ENCODE assay signal across 9 cellular contexts in the genomic region with DNA sequence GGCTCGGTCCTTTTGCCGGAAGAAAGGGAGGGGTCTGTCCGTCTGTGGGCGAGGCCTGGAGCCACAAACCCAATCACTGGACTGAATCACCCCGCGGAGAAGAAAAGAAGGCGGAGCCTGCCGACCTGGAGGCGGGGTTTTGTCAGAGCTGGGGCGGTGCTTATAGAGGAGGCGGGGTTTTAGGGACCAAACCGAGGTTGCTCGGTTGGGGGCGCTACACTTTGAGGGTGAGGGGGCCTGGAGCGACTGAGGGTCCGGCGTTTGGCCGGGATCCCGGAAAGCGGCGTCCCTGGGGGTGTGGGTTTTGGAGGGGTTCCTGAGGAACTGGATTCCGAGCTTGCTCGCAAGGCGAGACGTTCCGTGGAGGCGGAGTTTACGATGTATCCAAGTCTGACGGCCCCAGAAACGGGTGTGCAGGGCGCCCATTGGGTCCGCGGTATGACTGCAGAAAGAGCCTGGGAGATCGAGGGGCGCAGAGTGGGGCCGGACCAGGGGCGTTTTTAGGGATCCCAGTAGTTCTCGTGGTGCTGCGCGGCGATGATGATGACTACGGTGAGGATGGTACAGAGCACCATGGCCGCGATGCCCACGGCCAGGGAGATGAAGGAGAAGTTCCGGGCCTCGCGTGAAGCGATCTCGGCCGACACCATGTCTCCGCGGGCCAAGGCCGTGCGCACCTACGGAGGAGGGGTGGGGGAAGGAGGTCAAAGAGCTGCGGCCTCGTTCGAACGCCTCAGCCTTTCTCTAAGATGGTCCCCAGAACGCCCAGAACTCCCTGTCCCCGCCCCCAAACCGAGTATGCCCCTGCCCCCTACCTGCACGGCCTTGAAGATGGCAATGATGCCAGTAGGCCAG. TPM values are rescaled to one million over a fixed set of nuclear protein-coding genes. Genes with fewer than 3 reads are reported as not detected.
DNase-seq lines count a peak whose midpoint lies in the region; ATAC-seq, FAIRE-seq and TF ChIP-seq lines count a peak whose summit lies in the region.
"Had no signal": no experiment of that assay in that cellular context is flagged by ENCODE, and none has a peak within 500 bp of the region (broad histone marks: within the 10 kb centered on the region; RNA-seq: fewer than 3 reads in every experiment).

No MANE protein-coding gene starts in this region.

- H3K9me3 Mint-ChIP-seq in Calu3 (ENCODE audit: low read depth, unreplicated experiment) (peaks cover 2% of the 10 kb centered on the region), osteocyte (ENCODE audit: unreplicated experiment) (no peaks in the 10 kb centered on the region)
- H3K9me3 Mint-ChIP-seq in activated CD8-positive, alpha-beta T cell treated with anti-CD3 and anti-CD28 coated beads for 36 hours = no peaks in the 10 kb centered on the region

- peaks cover 25% of the 10 kb centered on the region for H3K4me1 Mint-ChIP-seq in Calu3 (ENCODE audit: low read depth, unreplicated experiment)
- peaks cover 44% of the 10 kb centered on the region for H3K4me1 Mint-ChIP-seq in activated CD8-positive, alpha-beta T cell treated with anti-CD3 and anti-CD28 coated beads for 36 hours (ENCODE audit: low read depth)
- H3K4me1 Mint-ChIP-seq in osteocyte (ENCODE audit: unreplicated experiment) = peaks cover 22% of the 10 kb centered on the region

- H3K4me3 Mint-ChIP-seq in Calu3 (ENCODE audit: low read depth, unreplicated experiment) (no peak overlapping the region), osteocyte (ENCODE audit: unreplicated experiment) (no peak overlapping the region)
- peak overlapping the region; percentile 78 for H3K4me3 Mint-ChIP-seq in activated CD8-positive, alpha-beta T cell treated with anti-CD3 and anti-CD28 coated beads for 36 hours

- no peak overlapping the region; the same call in 1 of the 2 replicates for H2BK12ac ChIP-seq in H1 (ENCODE audit: low read depth, low read length)

- peak overlapping the region; percentile 32; the same call in 1 of the 2 replicates for H3K18ac ChIP-seq in H1 (ENCODE audit: extremely low read depth, low read length)

- no peak overlapping the region for H2BK20ac ChIP-seq in H1 (ENCODE audit: low read length)

- H3K27ac ChIP-seq in H1 (ENCODE audit: low read depth, low read length) = no peak overlapping the region
- no peak overlapping the region for H3K27ac ChIP-seq in thymus (ENCODE audit: low read depth)
- H3K27ac ChIP-seq: tibial artery had no signal

- H3K9ac ChIP-seq in H1 (replicated peaks in 1 of 4; ENCODE audit: extremely low read depth in 1 of 4, low read depth in 3 of 4, low read length in 3 of 4) = peak overlapping the region in 3 of 4 experiments; percentile 33 to 47 (median 34); a peak in 1 of 7 replicates

- H3K4me2 ChIP-seq in H1 (ENCODE audit: insufficient read depth in 1 of 2, low read depth in 2 of 2, low read length in 2 of 2) = peak overlapping the region; percentile 94 to 100

- H4K20me1 ChIP-seq in H1 (replicated peaks in 1 of 2; ENCODE audit: control insufficient read depth in 1 of 2, insufficient read depth in 2 of 2, low read length in 2 of 2) = no peaks in the 10 kb centered on the region

- WGBS in H1 (ENCODE audit: extremely low coverage in 1 of 2, insufficient coverage in 1 of 2, insufficient read length in 1 of 2, insufficient replicate concordance in 2 of 2, low coverage in 1 of 2, low lambda C conversion rate in 2 of 2, missing lambda C conversion rate in 1 of 2), 2 experiments = 3% methylated on average over 60 of the region's 64 CpGs; no CpG with 5 or more reads in 1 of the 2 experiments
- 17% methylated on average over 64 of the region's 64 CpGs for WGBS in thymus

- no peak overlapping the region for H3K4ac ChIP-seq in H1 (replicated peaks; ENCODE audit: insufficient read length, low read depth, low read length)

- CTCF ChIA-PET in Calu3 (lab: Charles Lee) = no interaction called here
- CTCF ChIA-PET in activated CD8-positive, alpha-beta T cell treated with anti-CD3 and anti-CD28 coated beads for 36 hours (lab: Charles Lee) = interaction anchor here (0.6 to 3.7 kb wide), 8 partner anchors 9 to 689 kb away, joined by 3 to 21 read pairs (median 4); partner anchors contain the start of genes ATF6B and TAP2
- CTCF ChIA-PET in H1 (lab: Charles Lee; ENCODE audit: partially characterized antibody) = interaction anchor here (0.8 to 4.7 kb wide), 17 partner anchors 13 to 265 kb away, joined by 3 to 23 read pairs (median 4); partner anchors contain the start of genes ATF6B, GPSM3 and PBX2

- no peak overlapping the region for H2BK120ac ChIP-seq in H1 (replicated peaks; ENCODE audit: low read depth, low read length)

- no peak for FAIRE-seq in H1 (lab: Jason Lieb, UNC)

- TF ChIP-seq POLR2A in H1 (IDR thresholded peaks at IDR 0.05; ENCODE audit: control extremely low read depth in 1 of 2, low read depth in 2 of 2, low read length in 2 of 2) = no peak; a peak in 1 of 3 replicates

- DNase-seq in Calu3 (no peak), H1 (ENCODE audit: low read depth in 1 of 2, low spot score in 2 of 2) (peak; percentile 72 to 90), omental fat pad (ENCODE audit: low spot score) (peak; percentile 46), NCI-H1436 treated with DMSO at 0.1 percent for 48 hours (lab: John Stamatoyannopoulos, UW) (no peak), osteocyte (ENCODE audit: extremely low spot score, unreplicated experiment) (no peak)
- peak; percentile 87 for DNase-seq in activated CD8-positive, alpha-beta T cell treated with anti-CD3 and anti-CD28 coated beads for 36 hours

- TF ChIP-seq RAD21 in H1 (IDR thresholded peaks at IDR 0.05 in 1 of 2, conservative IDR thresholded peaks at IDR 0.05 in 1 of 2; ENCODE audit: low read depth in 2 of 2, low read length in 2 of 2) = no peak; a peak in 1 of 4 replicates

- no peak overlapping the region for H4K91ac ChIP-seq in H1 (replicated peaks; ENCODE audit: insufficient read length, low read length)

- H2AFZ ChIP-seq in H1 (ENCODE audit: low read length) = peak overlapping the region; percentile 67; the same call in 1 of the 2 replicates

- no peak overlapping the region; the same call in 1 of the 2 replicates for H2BK15ac ChIP-seq in H1 (ENCODE audit: low read length)

- peak overlapping the region; percentile 85; the same call in 1 of the 2 replicates for H4K8ac ChIP-seq in H1 (ENCODE audit: extremely low read depth, insufficient read depth, low read length)

- H2BK5ac ChIP-seq in H1 (ENCODE audit: low read depth, low read length) = no peak overlapping the region

- H2AK5ac ChIP-seq in H1 (ENCODE audit: low read depth, low read length) = no peak overlapping the region

- intact Hi-C loops in Calu3 (cut with micrococcal nuclease; ENCODE audit: unreplicated experiment) = no loop called here
- intact Hi-C loops in activated CD8-positive, alpha-beta T cell treated with anti-CD3 and anti-CD28 coated beads for 36 hours (cut with micrococcal nuclease) = no loop called here

- ATAC-seq in activated CD8-positive, alpha-beta T cell treated with anti-CD3 and anti-CD28 coated beads for 36 hours = peak; percentile 89
- ATAC-seq in omental fat pad (ENCODE audit: low FRiP score) (peak; percentile 53), GM18907 (IDR thresholded peaks at IDR 0.05; ENCODE audit: unreplicated experiment) (no peak)

- no peak overlapping the region for H3K56ac ChIP-seq in H1 (replicated peaks; ENCODE audit: insufficient read length, low read depth, low read length)

- no peaks in the 10 kb centered on the region for H3K79me1 ChIP-seq in H1 (ENCODE audit: low read depth, low read length)

- H3K23ac ChIP-seq in H1 (ENCODE audit: insufficient read length) = no peak overlapping the region

- H3K27ac Mint-ChIP-seq in Calu3 (ENCODE audit: unreplicated experiment) (no peak overlapping the region), osteocyte (ENCODE audit: unreplicated experiment) (no peak overlapping the region)
- H3K27ac Mint-ChIP-seq in activated CD8-positive, alpha-beta T cell treated with anti-CD3 and anti-CD28 coated beads for 36 hours = peak overlapping the region; percentile 63

- BruUV-seq in Calu3 (replicated peaks; lab: Mats Ljungman, UMichigan) = no TSS peak

- H3K27me3 Mint-ChIP-seq in Calu3 (ENCODE audit: unreplicated experiment) (no peaks in the 10 kb centered on the region), osteocyte (ENCODE audit: unreplicated experiment) (no peaks in the 10 kb centered on the region)
- H3K27me3 Mint-ChIP-seq in activated CD8-positive, alpha-beta T cell treated with anti-CD3 and anti-CD28 coated beads for 36 hours = peaks cover 23% of the 10 kb centered on the region

- H3K4me1 ChIP-seq in H1 (replicated peaks in 1 of 4; ENCODE audit: control insufficient read depth in 3 of 4, insufficient read depth in 4 of 4, low read length in 3 of 4) (peaks cover 10 to 33% (median 16%) of the 10 kb centered on the region in 4 experiments), thymus (ENCODE audit: control insufficient read depth, insufficient read depth, low read length) (peaks cover 10% of the 10 kb centered on the region)

- no peaks in the 10 kb centered on the region for H3K79me2 ChIP-seq in H1 (ENCODE audit: control insufficient read depth in 1 of 2, insufficient read depth in 2 of 2, low read length in 2 of 2)

- H3K4me3 ChIP-seq in H1 (ENCODE audit: extremely low read depth in 1 of 4, insufficient read depth in 2 of 4, low read depth in 3 of 4, low read length in 4 of 4) = peak overlapping the region; percentile 51 to 76 (median 70)
- H3K4me3 ChIP-seq in thymus (ENCODE audit: low read length) = peak overlapping the region; percentile 28

- peaks cover 4 to 41% (median 37%) of the 10 kb centered on the region in 4 experiments for H3K27me3 ChIP-seq in H1 (replicated peaks in 1 of 4; ENCODE audit: control insufficient read depth in 3 of 4, extremely low read depth in 1 of 4, insufficient read depth in 3 of 4, low read length in 3 of 4)
- H3K27me3 ChIP-seq in thymus (ENCODE audit: control insufficient read depth, insufficient read depth) = peaks cover 42% of the 10 kb centered on the region
- H3K27me3 ChIP-seq: tibial artery had no signal

- H3K36me3 ChIP-seq in H1 (ENCODE audit: control insufficient read depth in 2 of 4, insufficient read depth in 4 of 4, low read length in 3 of 4) (no peaks in the 10 kb centered on the region), thymus (ENCODE audit: control insufficient read depth, insufficient read depth) (no peaks in the 10 kb centered on the region)

- H4K5ac ChIP-seq in H1 (ENCODE audit: insufficient read length, low read depth, low read length) = no peak overlapping the region

- no peak for TF ChIP-seq EP300 in H1 (IDR thresholded peaks at IDR 0.05; ENCODE audit: borderline replicate concordance in 1 of 2, low read depth in 2 of 2, low read length in 2 of 2)

- no peaks in the 10 kb centered on the region for H3K9me3 ChIP-seq in H1 (ENCODE audit: insufficient read depth in 2 of 2, low read depth in 1 of 2, low read length in 1 of 2)
- H3K9me3 ChIP-seq in thymus (ENCODE audit: control insufficient read depth) = peaks cover 3% of the 10 kb centered on the region
- H3K9me3 ChIP-seq: tibial artery had no signal

- peaks cover 20% of the 10 kb centered on the region for H3K23me2 ChIP-seq in H1 (ENCODE audit: low read depth, low read length)

- no peak overlapping the region for H3K14ac ChIP-seq in H1 (ENCODE audit: insufficient read length)

- H3K36me3 Mint-ChIP-seq in Calu3 (ENCODE audit: insufficient read depth, unreplicated experiment) (peaks cover 4% of the 10 kb centered on the region), osteocyte (ENCODE audit: unreplicated experiment) (peaks cover 2% of the 10 kb centered on the region)
- peaks cover 3% of the 10 kb centered on the region for H3K36me3 Mint-ChIP-seq in activated CD8-positive, alpha-beta T cell treated with anti-CD3 and anti-CD28 coated beads for 36 hours (ENCODE audit: low read depth)

- peak; percentile 14 for TF ChIP-seq CTCF in Calu3 (IDR thresholded peaks at IDR 0.05; ENCODE audit: unreplicated experiment)
- TF ChIP-seq CTCF in activated CD8-positive, alpha-beta T cell treated with anti-CD3 and anti-CD28 coated beads for 36 hours (IDR thresholded peaks at IDR 0.05) = peak; percentile 57
- peak in 2 of 3 experiments; percentile 39 to 60; a peak in 3 of 4 replicates for TF ChIP-seq CTCF in H1 (IDR thresholded peaks at IDR 0.05; ENCODE audit: control extremely low read depth in 1 of 3, insufficient read depth in 1 of 3, low read depth in 1 of 3, low read length in 3 of 3)
- TF ChIP-seq CTCF in omental fat pad (IDR thresholded peaks at IDR 0.05) = no peak
- TF ChIP-seq CTCF in osteocyte (IDR thresholded peaks at IDR 0.05) = no peak

- POLR2A ChIA-PET in activated CD8-positive, alpha-beta T cell treated with anti-CD3 and anti-CD28 coated beads for 36 hours (lab: Charles Lee) = no interaction called here
- POLR2A ChIA-PET in H1 (lab: Charles Lee; ENCODE audit: partially characterized antibody) = interaction anchor here (0.8 to 9.2 kb wide), 11 partner anchors 10 to 822 kb away, joined by 3 to 70 read pairs (median 5); partner anchors contain the start of genes AGPAT1, ATF6B, FKBPL and GPSM3

RNA-seq across cellular contexts. Expression of gene PRRT1, which starts 2.8 kb away (rescaled TPM):
- total RNA-seq in Calu3 (2022) (1.7 and 2.9 TPM in 2 replicates), omental fat pad (1 to 10 TPM in 1 of 4 donors, under 1 TPM in 3; 0.24 to 1.0 (median 0.34) TPM), osteocyte (1.2 and 2.1 TPM in 2 replicates)
- 1 to 10 TPM; 1.1 to 1.6 TPM for total RNA-seq in activated CD8-positive, alpha-beta T cell treated with anti-CD3 and anti-CD28 coated beads for 36 hours
- total RNA-seq in H1 (2021; fragmentation: NEBNext Ultra II Directional; extraction: Animal tissue kit (Norgen Biotek cat#: 25700)) = 2.8 TPM in 2 replicates
- polyA plus RNA-seq in H1 (2011; rRNA removed) (0.71 and 1.4 TPM in 2 replicates), thymus (6.1 TPM)
- 0.45 TPM for polyA plus RNA-seq in H1 (2011; cell fraction: cytosol; rRNA removed)
- polyA plus RNA-seq in H1 (2011; cell fraction: nucleus; rRNA removed) = 1.8 TPM
- 1.9 to 2.8 TPM (median 2.2 TPM) in 4 replicates for polyA plus RNA-seq in H1 (2012, experiment 1 of 2)
- 2.5 TPM for polyA plus RNA-seq in H1 (2012, experiment 2 of 2)
- polyA plus RNA-seq in H1 (2013, experiment 1 of 2) = 5.9 TPM
- 5.7 TPM for polyA plus RNA-seq in H1 (2013, experiment 2 of 2)
- 0.13 and 0.49 TPM in 2 replicates for polyA minus RNA-seq in H1 (2011; rRNA and poly(A)+ RNA removed)
- polyA minus RNA-seq in H1 (2011; cell fraction: cytosol; rRNA and poly(A)+ RNA removed) = 1.1 TPM
- 0.20 TPM for polyA minus RNA-seq in H1 (2011; cell fraction: nucleus; rRNA and poly(A)+ RNA removed)

RNA-seq across cellular contexts. Expression of gene PPT2, which starts 5.0 kb away (rescaled TPM):
- total RNA-seq in Calu3 (2022) (29.1 and 31.0 TPM in 2 replicates), omental fat pad (100 to 1,000 TPM in 1 of 4 donors, 10 to 100 TPM in 3; 21.5 to 161 (median 34.3) TPM), osteocyte (40.8 and 45.5 TPM in 2 replicates)
- total RNA-seq in activated CD8-positive, alpha-beta T cell treated with anti-CD3 and anti-CD28 coated beads for 36 hours = 10 to 100 TPM; 14.4 to 21.7 TPM
- total RNA-seq in H1 (2021; fragmentation: NEBNext Ultra II Directional; extraction: Animal tissue kit (Norgen Biotek cat#: 25700)) = 24.1 and 27.9 TPM in 2 replicates
- polyA plus RNA-seq in H1 (2011; rRNA removed) (39.0 and 39.5 TPM in 2 replicates), thymus (9.8 TPM)
- polyA plus RNA-seq in H1 (2011; cell fraction: cytosol; rRNA removed) = 34.9 TPM
- 69.6 TPM for polyA plus RNA-seq in H1 (2011; cell fraction: nucleus; rRNA removed)
- polyA plus RNA-seq in H1 (2012, experiment 1 of 2) = 24.2 to 36.4 TPM (median 28.5 TPM) in 4 replicates
- 31.7 TPM for polyA plus RNA-seq in H1 (2012, experiment 2 of 2)
- 36.6 TPM for polyA plus RNA-seq in H1 (2013, experiment 1 of 2)
- 34.6 TPM for polyA plus RNA-seq in H1 (2013, experiment 2 of 2)
- polyA minus RNA-seq in H1 (2011; rRNA and poly(A)+ RNA removed) = 18.9 and 51.4 TPM in 2 replicates
- 10.9 TPM for polyA minus RNA-seq in H1 (2011; cell fraction: cytosol; rRNA and poly(A)+ RNA removed)
- 18.3 TPM for polyA minus RNA-seq in H1 (2011; cell fraction: nucleus; rRNA and poly(A)+ RNA removed)

RNA-seq across cellular contexts. Expression of gene EGFL8, which starts 15.4 kb away (rescaled TPM):
- 18.8 and 20.2 TPM in 2 replicates for total RNA-seq in Calu3 (2022)
- 10 to 100 TPM; 13.3 to 14.0 TPM for total RNA-seq in activated CD8-positive, alpha-beta T cell treated with anti-CD3 and anti-CD28 coated beads for 36 hours
- total RNA-seq in H1 (2021; fragmentation: NEBNext Ultra II Directional; extraction: Animal tissue kit (Norgen Biotek cat#: 25700)) = 6.4 and 9.2 TPM in 2 replicates
- 5.0 and 8.6 TPM in 2 replicates for polyA plus RNA-seq in H1 (2011; rRNA removed)
- polyA plus RNA-seq in H1 (2011; cell fraction: cytosol; rRNA removed) = 8.9 TPM
- polyA plus RNA-seq in H1 (2011; cell fraction: nucleus; rRNA removed) = 36.7 TPM
- 12.8 to 15.7 TPM (median 13.7 TPM) in 4 replicates for polyA plus RNA-seq in H1 (2012, experiment 1 of 2)
- polyA plus RNA-seq in H1 (2012, experiment 2 of 2) = 4.3 TPM
- polyA plus RNA-seq in H1 (2013, experiment 1 of 2) = 25.0 TPM
- polyA plus RNA-seq in H1 (2013, experiment 2 of 2) = 23.4 TPM
- 0.29 and 0.50 TPM in 2 replicates for polyA minus RNA-seq in H1 (2011; rRNA and poly(A)+ RNA removed)
- polyA minus RNA-seq in H1 (2011; cell fraction: cytosol; rRNA and poly(A)+ RNA removed) = not detected
- polyA minus RNA-seq in H1 (2011; cell fraction: nucleus; rRNA and poly(A)+ RNA removed) = 3.6 TPM
- total RNA-seq in omental fat pad = 10 to 100 TPM in 3 of 4 donors, 1 to 10 TPM in 1; 8.9 to 17.3 (median 13.3) TPM
- 31.9 TPM for polyA plus RNA-seq in thymus
- 21.4 and 22.8 TPM in 2 replicates for total RNA-seq in osteocyte

RNA-seq across cellular contexts. Expression of gene FKBPL, which starts 18.9 kb away (rescaled TPM):
- 13.8 and 15.6 TPM in 2 replicates for total RNA-seq in Calu3 (2022)
- 1 to 10 TPM; 5.3 to 5.8 TPM for total RNA-seq in activated CD8-positive, alpha-beta T cell treated with anti-CD3 and anti-CD28 coated beads for 36 hours
- 9.4 and 10.9 TPM in 2 replicates for total RNA-seq in H1 (2021; fragmentation: NEBNext Ultra II Directional; extraction: Animal tissue kit (Norgen Biotek cat#: 25700))
- 5.4 and 5.8 TPM in 2 replicates for polyA plus RNA-seq in H1 (2011; rRNA removed)
- polyA plus RNA-seq in H1 (2011; cell fraction: cytosol; rRNA removed) = 7.0 TPM
- polyA plus RNA-seq in H1 (2011; cell fraction: nucleus; rRNA removed) = 6.1 TPM
- 9.7 to 13.9 TPM (median 10.9 TPM) in 4 replicates for polyA plus RNA-seq in H1 (2012, experiment 1 of 2)
- 16.2 TPM for polyA plus RNA-seq in H1 (2012, experiment 2 of 2)
- polyA plus RNA-seq in H1 (2013, experiment 1 of 2) = 6.4 TPM
- polyA plus RNA-seq in H1 (2013, experiment 2 of 2) = 6.1 TPM
- polyA minus RNA-seq in H1 (2011; rRNA and poly(A)+ RNA removed) = 4.7 and 5.1 TPM in 2 replicates
- 3.7 TPM for polyA minus RNA-seq in H1 (2011; cell fraction: cytosol; rRNA and poly(A)+ RNA removed)
- polyA minus RNA-seq in H1 (2011; cell fraction: nucleus; rRNA and poly(A)+ RNA removed) = 4.1 TPM
- total RNA-seq in omental fat pad = 1 to 10 TPM; 2.1 to 3.9 (median 2.7) TPM
- polyA plus RNA-seq in thymus = 6.0 TPM
- 5.3 and 7.5 TPM in 2 replicates for total RNA-seq in osteocyte

RNA-seq across cellular contexts. Expression of gene ATF6B, which starts 20.9 kb away (rescaled TPM):
- total RNA-seq in Calu3 (2022) (185 and 196 TPM in 2 replicates), omental fat pad (10 to 100 TPM; 23.2 to 44.3 (median 24.4) TPM), osteocyte (109 and 116 TPM in 2 replicates)
- 10 to 100 TPM; 54.1 to 55.2 TPM for total RNA-seq in activated CD8-positive, alpha-beta T cell treated with anti-CD3 and anti-CD28 coated beads for 36 hours
- total RNA-seq in H1 (2021; fragmentation: NEBNext Ultra II Directional; extraction: Animal tissue kit (Norgen Biotek cat#: 25700)) = 36.2 and 38.1 TPM in 2 replicates
- polyA plus RNA-seq in H1 (2011; rRNA removed) (42.2 and 66.3 TPM in 2 replicates), thymus (49.2 TPM)
- polyA plus RNA-seq in H1 (2011; cell fraction: cytosol; rRNA removed) = 37.2 TPM
- 118 TPM for polyA plus RNA-seq in H1 (2011; cell fraction: nucleus; rRNA removed)
- 32.9 to 50.0 TPM (median 43.7 TPM) in 4 replicates for polyA plus RNA-seq in H1 (2012, experiment 1 of 2)
- 61.0 TPM for polyA plus RNA-seq in H1 (2012, experiment 2 of 2)
- polyA plus RNA-seq in H1 (2013, experiment 1 of 2) = 39.5 TPM
- polyA plus RNA-seq in H1 (2013, experiment 2 of 2) = 41.1 TPM
- 28.8 and 31.4 TPM in 2 replicates for polyA minus RNA-seq in H1 (2011; rRNA and poly(A)+ RNA removed)
- 20.3 TPM for polyA minus RNA-seq in H1 (2011; cell fraction: cytosol; rRNA and poly(A)+ RNA removed)
- 41.5 TPM for polyA minus RNA-seq in H1 (2011; cell fraction: nucleus; rRNA and poly(A)+ RNA removed)

Comparison
In these comparisons a context has a peak if more than half of its experiments do, and no peak if none do; other contexts are left out.
1. DNase-seq: peak in activated CD8-positive, alpha-beta T cell treated with anti-CD3 and anti-CD28 coated beads for 36 hours (single experiment), H1 (2 of 2) and omental fat pad (single experiment); none in Calu3 (single experiment), NCI-H1436 treated with DMSO at 0.1 percent for 48 hours (single experiment) and osteocyte (single experiment).
2. CTCF ChIP-seq: peak in Calu3 (single experiment), activated CD8-positive, alpha-beta T cell treated with anti-CD3 and anti-CD28 coated beads for 36 hours (single experiment) and H1 (2 of 3); none in omental fat pad (0 of 3) and osteocyte (single experiment).